24 cellular contexts compared by ENCODE assay signal in genomic region chr5:158033076-158033475, GRCh38.
"Had no signal": no experiment of that assay in that cellular context is flagged by ENCODE, and none has a peak within 500 bp of the region (broad histone marks: within the 10 kb centered on the region; RNA-seq: fewer than 3 reads in every experiment).

No MANE protein-coding gene starts in this region.

- H3K4me2 ChIP-seq: PC-9 had no signal

- H3K36me3 ChIP-seq: MG63, Peyer's patch, SJCRH30 had no signal

- H2AFZ ChIP-seq: PC-9 had no signal

- ATAC-seq: HepG2, Right ventricle myocardium inferior, SK-N-SH treated with all-trans-retinoic acid at 6 μM for 48 hours had no signal

- H3K4me1 ChIP-seq: Peyer's patch, SJCRH30 had no signal

- DNase-seq: IMR-90, Karpas-422, KG1, MG63, NCI-H1092, NCI-H1436, NCI-H187, NCI-H2029, NCI-H2081 treated with DMSO at 0.1 percent for 48 hours, NCI-H2171, NCI-H226, NCI-H446, NCI-H510A, NCI-H524 treated with DMSO at 0.1 percent for 48 hours, NCI-H69, NCI-H774, OCI-M1, PC-9, Peyer's patch, SHP77 treated with DMSO at 0.1 percent for 48 hours, SJCRH30 had no signal

- H3K27me3 ChIP-seq: Peyer's patch, SJCRH30 had no signal

- FAIRE-seq: HepG2 had no signal

- H3K9me3 ChIP-seq: Peyer's patch, SJCRH30 had no signal

- H3K27ac ChIP-seq: PC-9, Peyer's patch, SJCRH30 had no signal

- H3K4me3 ChIP-seq: MG63, PC-9, Peyer's patch, SJCRH30 had no signal
